In genomic region chr19:12497032-12497431, GRCh38 we compare ENCODE assay signal across 1 cellular context.
TF ChIP-seq lines count a peak whose summit lies in the region.

No MANE protein-coding gene starts in this region.

TF ChIP-seq in HepG2, 621 proteins besides CTCF, POLR2A, EP300 and RAD21 (continued from another document):
- TF ChIP-seq ZNF331 (CRISPR knock-in tag; IDR thresholded peaks at IDR 0.05) (peak; percentile 24; the same call in 1 of the 2 replicates), ZBTB21 (CRISPR knock-in tag; IDR thresholded peaks at IDR 0.05) (peak; percentile 32; the same call in 1 of the 2 replicates), ZNF639 (CRISPR knock-in tag; conservative IDR thresholded peaks at IDR 0.05) (no peak), ATF1 (CRISPR knock-in tag; IDR thresholded peaks at IDR 0.05) (peak; percentile 33; the same call in 1 of the 2 replicates), DPF2 (CRISPR knock-in tag; IDR thresholded peaks at IDR 0.05; ENCODE audit: borderline replicate concordance, low read depth) (no peak), SMAD3 (CRISPR knock-in tag; IDR thresholded peaks at IDR 0.05) (peak; percentile 28; the same call in 1 of the 2 replicates), IRF2 (CRISPR knock-in tag; IDR thresholded peaks at IDR 0.05) (0 out of 2 replicates have a peak, but pooled peaks have one; percentile 18), DRAP1 (CRISPR knock-in tag; IDR thresholded peaks at IDR 0.05) (0 out of 2 replicates have a peak, but pooled peaks have one; percentile 25), MXD4 (CRISPR knock-in tag; IDR thresholded peaks at IDR 0.05) (no peak), ZBTB46 (CRISPR knock-in tag; IDR thresholded peaks at IDR 0.05; ENCODE audit: borderline replicate concordance) (no peak), ZMAT3 (CRISPR knock-in tag; conservative IDR thresholded peaks at IDR 0.05) (no peak), ZNF577 (CRISPR knock-in tag; IDR thresholded peaks at IDR 0.05; ENCODE audit: borderline replicate concordance, low read depth) (no peak), ELF1 (CRISPR knock-in tag; IDR thresholded peaks at IDR 0.05) (no peak), RXRB (CRISPR knock-in tag; IDR thresholded peaks at IDR 0.05; ENCODE audit: borderline replicate concordance) (0 out of 2 replicates have a peak, but pooled peaks have one; percentile 18), TGIF2 (CRISPR knock-in tag; IDR thresholded peaks at IDR 0.05) (0 out of 2 replicates have a peak, but pooled peaks have one; percentile 22), ZNF652 (CRISPR knock-in tag; IDR thresholded peaks at IDR 0.05; ENCODE audit: borderline replicate concordance, low read depth) (0 out of 2 replicates have a peak, but pooled peaks have one; percentile 15), ZNF224 (CRISPR knock-in tag; IDR thresholded peaks at IDR 0.05) (no peak), SAP130 (CRISPR knock-in tag; IDR thresholded peaks at IDR 0.05; ENCODE audit: low read depth) (peak; percentile 24; the same call in 1 of the 2 replicates), KAT8 (CRISPR knock-in tag; IDR thresholded peaks at IDR 0.05) (peak; percentile 29; the same call in 1 of the 2 replicates), CREB1 (IDR thresholded peaks at IDR 0.05) (no peak), CREB1 (CRISPR knock-in tag; IDR thresholded peaks at IDR 0.05) (peak; percentile 65), TBX2 (CRISPR knock-in tag; IDR thresholded peaks at IDR 0.05; ENCODE audit: borderline replicate concordance) (0 out of 2 replicates have a peak, but pooled peaks have one; percentile 13), ISL2 (CRISPR knock-in tag; IDR thresholded peaks at IDR 0.05) (no peak), HDAC2 (CRISPR knock-in tag; IDR thresholded peaks at IDR 0.05) (peak; percentile 31; the same call in 1 of the 2 replicates), RFX5 (IDR thresholded peaks at IDR 0.05; ENCODE audit: low read depth, low read length) (no peak)
